Comparison of ENCODE assay signal across 7 cellular contexts in genomic region chr1:151399890-151400235, GRCh38. TPM values are rescaled to one million over a fixed set of nuclear protein-coding genes. Genes with fewer than 3 reads are reported as not detected.
A peak's percentile ranks its signal among the peaks of the same experiment; 100 is the strongest.
DNase-seq lines count a peak whose midpoint lies in the region; ATAC-seq and TF ChIP-seq lines count a peak whose summit lies in the region.

No MANE protein-coding gene starts in this region.

- TF ChIP-seq POLR2A in IMR-90 (IDR thresholded peaks at IDR 0.05; ENCODE audit: low read depth, low read length) (no peak), gastrocnemius medialis (IDR thresholded peaks at IDR 0.05) (no peak)

- H3K4me3 Mint-ChIP-seq in activated naive CD8-positive, alpha-beta T cell treated with anti-CD3 and anti-CD28 coated beads, Interleukin-2, amount 10 ng/mL, durations not matched to agents 7 days and 5 days: peak overlapping the region; percentile 94

- peaks cover 20% of the 10 kb centered on the region; the same call in 1 of the 2 replicates for H4K20me1 ChIP-seq in IMR-90 (ENCODE audit: insufficient read depth, low read length)

- in situ Hi-C loops in IMR-90 (cut with MboI; ENCODE audit: low sequenced_read_pairs) (loop anchor here (10.0 kb wide), 2 partner anchors 95 to 205 kb away; partner anchors contain the start of genes PIP5K1A and VPS72), gastrocnemius medialis (cut with MboI; ENCODE audit: low sequenced_read_pairs in 4 of 4) (loop anchor here in 2 of 4 donors (5.0 to 10.0 kb wide), 3 partner anchors 43 to 105 kb away; no protein-coding TSS in a partner anchor)

- no peak for TF ChIP-seq CTCF in GM12864 (IDR thresholded peaks at IDR 0.05; ENCODE audit: low read depth, low read length, missing control alignments)
- no peak for TF ChIP-seq CTCF in IMR-90 (conservative IDR thresholded peaks at IDR 0.05; ENCODE audit: low read depth, low read length)
- TF ChIP-seq CTCF in gastrocnemius medialis (IDR thresholded peaks at IDR 0.05 in 4 of 5, conservative IDR thresholded peaks at IDR 0.05 in 1 of 5): no peak

- peak overlapping the region; percentile 23 to 92; a peak in 3 of 4 replicates for H4K8ac ChIP-seq in IMR-90 (ENCODE audit: low read depth in 2 of 2, low read length in 2 of 2)

- DNase-seq in GM12864 (ENCODE audit: low read depth): no peak
- peak; percentile 19 for DNase-seq in IMR-90
- no peak for DNase-seq in activated naive CD8-positive, alpha-beta T cell treated with anti-CD3 and anti-CD28 coated beads, Interleukin-2, amount 10 ng/mL, durations not matched to agents 7 days and 5 days
- peak in 2 of 3 donors; percentile 27 to 47 for DNase-seq in right cardiac atrium
- peak in 1 of 2 donors; percentile 23 for DNase-seq in gastrocnemius medialis
- no peak for DNase-seq in NCI-H2107 treated with DMSO at 0.1 percent for 48 hours (lab: John Stamatoyannopoulos, UW; ENCODE audit: unreplicated experiment)
- DNase-seq in D341Med (ENCODE audit: low spot score): no peak

- H3K79me1 ChIP-seq in IMR-90 (ENCODE audit: low read depth in 1 of 2, low read length in 2 of 2): peaks cover 5 to 40% of the 10 kb centered on the region in 2 experiments; a peak in 3 of 4 replicates

- H3K27me3 ChIP-seq in IMR-90 (ENCODE audit: control insufficient read depth, insufficient read depth, low read length) (no peaks in the 10 kb centered on the region), right cardiac atrium (ENCODE audit: control insufficient read depth, insufficient read depth) (no peaks in the 10 kb centered on the region), gastrocnemius medialis (no peaks in the 10 kb centered on the region)

- H3K9me3 ChIP-seq in IMR-90 (ENCODE audit: control insufficient read depth, insufficient read depth, low read length) (no peaks in the 10 kb centered on the region), right cardiac atrium (ENCODE audit: control insufficient read depth, low read length) (no peaks in the 10 kb centered on the region), gastrocnemius medialis (no peaks in the 10 kb centered on the region)

- CTCF ChIA-PET in IMR-90 (lab: Yijun Ruan, JAX): interaction anchor here (1.1 to 1.3 kb wide), 2 partner anchors 9 to 119 kb away, joined by 3 read pairs; no protein-coding TSS in a partner anchor

- H3K4me1 Mint-ChIP-seq in activated naive CD8-positive, alpha-beta T cell treated with anti-CD3 and anti-CD28 coated beads, Interleukin-2, amount 10 ng/mL, durations not matched to agents 7 days and 5 days: peaks cover 17% of the 10 kb centered on the region

- H3K23ac ChIP-seq in IMR-90 (ENCODE audit: low read depth, low read length): peak overlapping the region; percentile 98

- peak overlapping the region; percentile 42 for H4K5ac ChIP-seq in IMR-90 (ENCODE audit: low read depth, low read length)

- peaks cover 1% of the 10 kb centered on the region for H3K27me3 Mint-ChIP-seq in activated naive CD8-positive, alpha-beta T cell treated with anti-CD3 and anti-CD28 coated beads, Interleukin-2, amount 10 ng/mL, durations not matched to agents 7 days and 5 days

- intact Hi-C loops in IMR-90 (cut with micrococcal nuclease): loop anchor here (1.0 kb wide), 2 partner anchors 53 to 99 kb away; partner anchors contain the start of gene RFX5
- intact Hi-C loops in right cardiac atrium (cut with DNase I): loop anchor here in 3 of 4 donors (10.0 kb wide), 2 partner anchors 55 to 95 kb away; partner anchors contain the start of gene RFX5 (in 3 of the 3)
- intact Hi-C loops in gastrocnemius medialis (cut with DNase I; ENCODE audit: low total_unique reads): loop anchor here (1.0 to 5.0 kb wide), 6 partner anchors 29 to 119 kb away; partner anchors contain the start of genes PI4KB, POGZ and RFX5

- peak overlapping the region; percentile 75 for H2BK5ac ChIP-seq in IMR-90 (ENCODE audit: low read depth, low read length, poor library complexity, severe bottlenecking)

- H3K4ac ChIP-seq in IMR-90 (ENCODE audit: low read depth, low read length): peak overlapping the region; percentile 87

- H3K27ac ChIP-seq in IMR-90 (ENCODE audit: insufficient read depth, low read length): peak overlapping the region; percentile 84
- peak overlapping the region; percentile 78 for H3K27ac ChIP-seq in right cardiac atrium (ENCODE audit: low read length)
- peak overlapping the region; percentile 95 to 98 (median 97) for H3K27ac ChIP-seq in gastrocnemius medialis

- peaks cover 12% of the 10 kb centered on the region for H3K9me1 ChIP-seq in IMR-90 (ENCODE audit: insufficient read depth, low read length)

- peak overlapping the region; percentile 90 for H3K14ac ChIP-seq in IMR-90 (replicated peaks; ENCODE audit: low read depth, low read length)

- H3K4me3 ChIP-seq in GM12864 (ENCODE audit: low read depth, low read length) (peak overlapping the region; percentile 73), IMR-90 (ENCODE audit: insufficient read depth, low read depth, low read length) (peak overlapping the region; percentile 67), right cardiac atrium (ENCODE audit: low read length) (peak overlapping the region; percentile 99), gastrocnemius medialis (peak overlapping the region; percentile 82 to 98 (median 94))

- BruUV-seq in IMR-90 (replicated peaks; lab: Mats Ljungman, UMichigan): TSS peak; percentile 97

- H2AFZ ChIP-seq in IMR-90 (replicated peaks; ENCODE audit: low read length, poor library complexity): peak overlapping the region; percentile 96

- dilution Hi-C loops in IMR-90 (cut with HindIII; ENCODE audit: low sequenced_read_pairs, unreplicated experiment): no loop called here

- peak overlapping the region; percentile 97 for H3K4me2 ChIP-seq in IMR-90 (ENCODE audit: low read depth, low read length)

- H2AK9ac ChIP-seq in IMR-90 (replicated peaks; ENCODE audit: low read depth, low read length, poor library complexity): peak overlapping the region; percentile 97

- TF ChIP-seq RAD21 in IMR-90 (IDR thresholded peaks at IDR 0.05; ENCODE audit: low read length): no peak

- H3K18ac ChIP-seq in IMR-90 (ENCODE audit: low read depth, low read length): no peak overlapping the region

- H3K4me1 ChIP-seq in IMR-90 (ENCODE audit: control insufficient read depth, insufficient read depth, low read length) (peaks cover 3% of the 10 kb centered on the region; the same call in 1 of the 2 replicates), right cardiac atrium (ENCODE audit: control insufficient read depth, insufficient read depth, low read length) (no peaks in the 10 kb centered on the region), gastrocnemius medialis (peaks cover 13 to 17% of the 10 kb centered on the region in 2 donors)

- peak overlapping the region; percentile 92 for H2AK5ac ChIP-seq in IMR-90 (ENCODE audit: low read depth, low read length)

- H3K56ac ChIP-seq in IMR-90 (ENCODE audit: extremely low read depth, insufficient read depth, low read length): peak overlapping the region; percentile 80

- peak; percentile 33 for ATAC-seq in IMR-90 (ENCODE audit: low read depth)
- ATAC-seq in activated naive CD8-positive, alpha-beta T cell treated with anti-CD3 and anti-CD28 coated beads, Interleukin-2, amount 10 ng/mL, durations not matched to agents 7 days and 5 days (ENCODE audit: low read depth): peak; percentile 14
- ATAC-seq in right cardiac atrium: peak; percentile 32 to 39
- ATAC-seq in gastrocnemius medialis: peak; percentile 17 to 42

- POLR2A ChIA-PET in IMR-90 (lab: Charles Lee; ENCODE audit: unreplicated experiment): interaction anchor here (0.6 kb wide), 1 partner anchor 90 kb away, joined by 3 read pairs; no protein-coding TSS in a partner anchor
- POLR2A ChIA-PET in activated naive CD8-positive, alpha-beta T cell treated with anti-CD3 and anti-CD28 coated beads, Interleukin-2, amount 10 ng/mL, durations not matched to agents 7 days and 5 days (lab: Charles Lee): interaction anchor here (0.6 to 3.3 kb wide), 6 partner anchors 53 to 202 kb away, joined by 3 to 14 read pairs (median 6); partner anchors contain the start of genes PI4KB, RFX5 and ZNF687

- H3K36me3 ChIP-seq in IMR-90 (ENCODE audit: control insufficient read depth, insufficient read depth, low read length): peaks cover 26% of the 10 kb centered on the region
- H3K36me3 ChIP-seq in gastrocnemius medialis: peaks cover 0 to 34% of the 10 kb centered on the region in 2 donors

- WGBS in IMR-90 (ENCODE audit: extremely low coverage in 2 of 2, insufficient read length in 1 of 2), 2 experiments: 0% methylated on average over 1 of the region's 19 CpGs; no CpG with 5 or more reads in 1 of the 2 experiments
- under 1% methylated on average over 19 of the region's 19 CpGs for WGBS in right cardiac atrium

- no peak overlapping the region; the same call in 1 of the 2 replicates for H2BK120ac ChIP-seq in IMR-90 (ENCODE audit: low read depth, low read length)

- no peak overlapping the region for H2BK15ac ChIP-seq in IMR-90 (ENCODE audit: low read depth, low read length)

- peak overlapping the region; percentile 86 for H3K9ac ChIP-seq in IMR-90 (ENCODE audit: low read depth, low read length)

- H3K36me3 Mint-ChIP-seq in activated naive CD8-positive, alpha-beta T cell treated with anti-CD3 and anti-CD28 coated beads, Interleukin-2, amount 10 ng/mL, durations not matched to agents 7 days and 5 days: peaks cover 13% of the 10 kb centered on the region

- no peak overlapping the region for H2BK20ac ChIP-seq in IMR-90 (ENCODE audit: low read depth, low read length)

- no peaks in the 10 kb centered on the region for H3K9me3 Mint-ChIP-seq in activated naive CD8-positive, alpha-beta T cell treated with anti-CD3 and anti-CD28 coated beads, Interleukin-2, amount 10 ng/mL, durations not matched to agents 7 days and 5 days

- H3K27ac Mint-ChIP-seq in activated naive CD8-positive, alpha-beta T cell treated with anti-CD3 and anti-CD28 coated beads, Interleukin-2, amount 10 ng/mL, durations not matched to agents 7 days and 5 days: peak overlapping the region; percentile 100

- H4K91ac ChIP-seq in IMR-90 (ENCODE audit: insufficient read depth, low read depth, low read length): peak overlapping the region; percentile 62

RNA-seq across cellular contexts. Expression of gene PSMB4, which starts 0.5 kb away (rescaled TPM):
- 376 and 457 TPM in 2 replicates for total RNA-seq in IMR-90 (2012; rRNA removed)
- 565 and 640 TPM in 2 replicates for polyA plus RNA-seq in IMR-90 (2012; rRNA removed)
- polyA plus RNA-seq in IMR-90 (2012; cell fraction: cytosol; rRNA removed): 490 and 1,136 TPM in 2 replicates
- 357 and 680 TPM in 2 replicates for polyA plus RNA-seq in IMR-90 (2012; cell fraction: nucleus; rRNA removed; ENCODE audit: low replicate concordance)
- total RNA-seq in activated naive CD8-positive, alpha-beta T cell treated with anti-CD3 and anti-CD28 coated beads, Interleukin-2, amount 10 ng/mL, durations not matched to agents 7 days and 5 days: 100 to 1,000 TPM; 240 to 243 TPM
- total RNA-seq in right cardiac atrium: 100 to 1,000 TPM; 171 to 204 (median 188) TPM
- 344 TPM for polyA plus RNA-seq in right cardiac atrium
- total RNA-seq in gastrocnemius medialis: 100 to 1,000 TPM; 259 to 324 (median 291) TPM

RNA-seq across cellular contexts. Expression of gene SELENBP1, which starts 27.4 kb away (rescaled TPM):
- 21.1 and 21.3 TPM in 2 replicates for total RNA-seq in IMR-90 (2012; rRNA removed)
- polyA plus RNA-seq in IMR-90 (2012; rRNA removed): 54.9 and 56.9 TPM in 2 replicates
- polyA plus RNA-seq in IMR-90 (2012; cell fraction: cytosol; rRNA removed): 54.1 and 66.8 TPM in 2 replicates
- 144 and 236 TPM in 2 replicates for polyA plus RNA-seq in IMR-90 (2012; cell fraction: nucleus; rRNA removed; ENCODE audit: low replicate concordance)
- total RNA-seq in activated naive CD8-positive, alpha-beta T cell treated with anti-CD3 and anti-CD28 coated beads, Interleukin-2, amount 10 ng/mL, durations not matched to agents 7 days and 5 days: not detected
- 10 to 100 TPM; 31.1 to 65.9 (median 58.5) TPM for total RNA-seq in right cardiac atrium
- polyA plus RNA-seq in right cardiac atrium: 48.5 TPM
- total RNA-seq in gastrocnemius medialis: 10 to 100 TPM; 30.9 to 70.2 (median 42.3) TPM

RNA-seq across cellular contexts. Expression of gene RFX5, which starts 52.8 kb away (rescaled TPM):
- 37.8 and 44.4 TPM in 2 replicates for total RNA-seq in IMR-90 (2012; rRNA removed)
- polyA plus RNA-seq in IMR-90 (2012; rRNA removed): 26.8 and 29.3 TPM in 2 replicates
- 17.7 and 36.9 TPM in 2 replicates for polyA plus RNA-seq in IMR-90 (2012; cell fraction: cytosol; rRNA removed)
- polyA plus RNA-seq in IMR-90 (2012; cell fraction: nucleus; rRNA removed; ENCODE audit: low replicate concordance): 74.2 and 105 TPM in 2 replicates
- 10 to 100 TPM; 68.4 to 73.9 TPM for total RNA-seq in activated naive CD8-positive, alpha-beta T cell treated with anti-CD3 and anti-CD28 coated beads, Interleukin-2, amount 10 ng/mL, durations not matched to agents 7 days and 5 days
- total RNA-seq in right cardiac atrium: 10 to 100 TPM; 20.3 to 23.1 (median 21.6) TPM
- 13.7 TPM for polyA plus RNA-seq in right cardiac atrium
- total RNA-seq in gastrocnemius medialis: 10 to 100 TPM; 11.4 to 24.0 (median 20.6) TPM

RNA-seq across cellular contexts. Expression of gene POGZ, which starts 59.4 kb away (rescaled TPM):
- total RNA-seq in IMR-90 (2012; rRNA removed) (15.0 and 20.8 TPM in 2 replicates), right cardiac atrium (10 to 100 TPM; 50.4 to 60.4 (median 52.2) TPM), gastrocnemius medialis (10 to 100 TPM; 14.1 to 20.2 (median 15.1) TPM)
- polyA plus RNA-seq in IMR-90 (2012; rRNA removed) (27.4 and 33.5 TPM in 2 replicates), right cardiac atrium (21.8 TPM)
- 7.6 and 11.1 TPM in 2 replicates for polyA plus RNA-seq in IMR-90 (2012; cell fraction: cytosol; rRNA removed)
- 108 and 190 TPM in 2 replicates for polyA plus RNA-seq in IMR-90 (2012; cell fraction: nucleus; rRNA removed; ENCODE audit: low replicate concordance)
- 100 to 1,000 TPM in 1 of 2 experiments, 10 to 100 TPM in 1; 94.8 to 104 TPM for total RNA-seq in activated naive CD8-positive, alpha-beta T cell treated with anti-CD3 and anti-CD28 coated beads, Interleukin-2, amount 10 ng/mL, durations not matched to agents 7 days and 5 days

Comparison
In these comparisons a context has a peak if more than half of its experiments do, and no peak if none do; other contexts are left out.
1. DNase-seq: peak in IMR-90 (single experiment) and right cardiac atrium (2 of 3); none in GM12864 (single experiment), activated naive CD8-positive, alpha-beta T cell treated with anti-CD3 and anti-CD28 coated beads, Interleukin-2, amount 10 ng/mL, durations not matched to agents 7 days and 5 days (single experiment), NCI-H2107 treated with DMSO at 0.1 percent for 48 hours (single experiment) and D341Med (single experiment).
2. RNA of gene SELENBP1, which starts 27.4 kb away (total RNA-seq): 31.1 to 65.9 TPM in right cardiac atrium, 30.9 to 70.2 TPM in gastrocnemius medialis and 21.1 to 21.3 TPM in IMR-90; not detected in activated naive CD8-positive, alpha-beta T cell treated with anti-CD3 and anti-CD28 coated beads, Interleukin-2, amount 10 ng/mL, durations not matched to agents 7 days and 5 days; every median in the first group is over 10 times any median in the second.
3. Peak in every context shown above with its lines, with median percentiles within 50 percentile points of each other: H3K4me3 ChIP-seq, ATAC-seq and H3K27ac ChIP-seq.